Comparison of ENCODE assay signal across 9 cellular contexts in genomic region chrX:30887721-30888120, GRCh38. TPM values are rescaled to one million over a fixed set of nuclear protein-coding genes. Genes with fewer than 3 reads are reported as not detected.
DNase-seq lines count a peak whose midpoint lies in the region; ATAC-seq, FAIRE-seq and TF ChIP-seq lines count a peak whose summit lies in the region.
"Had no signal": no experiment of that assay in that cellular context is flagged by ENCODE, and none has a peak within 500 bp of the region (broad histone marks: within the 10 kb centered on the region; RNA-seq: fewer than 3 reads in every experiment).

No MANE protein-coding gene starts in this region.

- peaks cover 0 to 24% (median 12%) of the 10 kb centered on the region in 4 donors for H3K4me1 ChIP-seq in esophagus muscularis mucosa

- no peaks in the 10 kb centered on the region for H3K27me3 ChIP-seq in esophagus muscularis mucosa

- ATAC-seq in GM19467 (IDR thresholded peaks at IDR 0.05; ENCODE audit: unreplicated experiment) (no peak), GM18502 (IDR thresholded peaks at IDR 0.05; ENCODE audit: poor library complexity, unreplicated experiment) (no peak)

- intact Hi-C loops in esophagus muscularis mucosa (cut with DNase I), result no loop called here

- TF ChIP-seq CTCF in esophagus muscularis mucosa (IDR thresholded peaks at IDR 0.05), result no peak

- no peaks in the 10 kb centered on the region for H3K36me3 ChIP-seq in esophagus muscularis mucosa

- FAIRE-seq in GM12891 (lab: Jason Lieb, UNC), result peak; percentile 23

- TF ChIP-seq EP300 in esophagus muscularis mucosa (IDR thresholded peaks at IDR 0.05), result no peak

- no peaks in the 10 kb centered on the region for H3K9me3 ChIP-seq in esophagus muscularis mucosa

- H3K4me3 ChIP-seq in esophagus muscularis mucosa, result peak overlapping the region; percentile 76 to 91 (median 81)

- TF ChIP-seq POLR2A in GM12891 (IDR thresholded peaks at IDR 0.05; ENCODE audit: low read depth, low read length) (no peak), esophagus muscularis mucosa (IDR thresholded peaks at IDR 0.05; ENCODE audit: low read depth) (no peak)

- DNase-seq in GM12891 (ENCODE audit: insufficient read length, low spot score) (no peak), esophagus muscularis mucosa (ENCODE audit: extremely low spot score) (no peak), nucleus accumbens (lab: John Stamatoyannopoulos, UW) (no peak), NCI-H748 treated with DMSO at 0.1 percent for 48 hours (lab: John Stamatoyannopoulos, UW) (no peak)
- DNase-seq in activated CD4-positive, alpha-beta T cell treated with anti-CD3 and anti-CD28 coated beads for 4 hours, result peak; percentile 53 to 59
- peak in 3 of 4 experiments; percentile 18 to 47 (median 39) for DNase-seq in stimulated activated CD4-positive, alpha-beta T cell treated with anti-CD3 and anti-CD28 coated beads, Interleukin-1b, Interleukin-23, amount 100 ng/mL, for 24 hours (ENCODE audit: low read depth in 4 of 4, low spot score in 1 of 4)
- DNase-seq: NCI-H1105 treated with DMSO at 0.1 percent for 48 hours had no signal

- 63% methylated on average over 4 of the region's 4 CpGs for WGBS in esophagus muscularis mucosa

- H3K27ac ChIP-seq in esophagus muscularis mucosa (replicated peaks in 1 of 4), result no peak overlapping the region

TF ChIP-seq in GM12891, 5 proteins besides CTCF, POLR2A, EP300 and RAD21:
- TF ChIP-seq POU2F2 (IDR thresholded peaks at IDR 0.05; ENCODE audit: low read depth, low read length) (0 out of 2 replicates have a peak, but pooled peaks have one; percentile 29), SPI1 (IDR thresholded peaks at IDR 0.05; ENCODE audit: low read depth, low read length) (no peak), TAF1 (IDR thresholded peaks at IDR 0.05; ENCODE audit: low read depth, low read length) (no peak)

RNA-seq across cellular contexts. Expression of gene TAB3, which starts 1.3 kb away (rescaled TPM):
- polyA plus RNA-seq in GM12891 (2012; ENCODE audit: low read depth, missing spikeins), result 8.4 TPM
- total RNA-seq in esophagus muscularis mucosa, result 10 to 100 TPM; 17.0 to 22.4 (median 19.6) TPM

Comparison
In these comparisons a context has a peak if more than half of its experiments do, and no peak if none do; other contexts are left out.
1. DNase-seq: peak in activated CD4-positive, alpha-beta T cell treated with anti-CD3 and anti-CD28 coated beads for 4 hours (2 of 2) and stimulated activated CD4-positive, alpha-beta T cell treated with anti-CD3 and anti-CD28 coated beads, Interleukin-1b, Interleukin-23, amount 100 ng/mL, for 24 hours (3 of 4); none in GM12891 (single experiment), esophagus muscularis mucosa (single experiment), nucleus accumbens (0 of 56) and NCI-H748 treated with DMSO at 0.1 percent for 48 hours (single experiment).